8 cellular contexts compared by ENCODE assay signal in the genomic region with DNA sequence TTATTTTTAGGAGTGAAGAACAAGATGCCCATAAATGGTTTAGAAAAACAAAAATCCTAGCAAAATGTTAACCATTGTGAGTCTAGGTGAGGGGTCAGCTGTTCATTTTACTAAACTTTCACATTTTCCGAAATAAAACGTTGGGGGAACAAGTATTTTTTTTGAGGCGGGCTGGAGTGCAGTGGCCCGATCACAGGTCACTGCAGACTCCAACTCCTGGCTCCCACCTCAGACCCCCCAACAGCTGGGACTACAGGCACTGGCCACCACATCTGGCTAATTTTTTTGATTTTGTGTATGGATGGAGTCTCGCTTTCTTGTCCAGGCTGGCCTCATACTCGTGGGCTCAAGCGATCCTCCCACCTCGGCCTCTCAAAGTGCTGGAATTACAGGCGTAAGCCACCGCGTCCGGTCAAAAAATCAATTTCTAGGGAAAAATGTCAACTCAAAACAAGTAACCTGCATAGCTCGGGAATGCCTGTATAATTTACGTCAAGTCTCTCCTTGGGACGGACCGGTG. TPM values are rescaled to one million over a fixed set of nuclear protein-coding genes. Genes with fewer than 3 reads are reported as not detected.
A peak's percentile ranks its signal among the peaks of the same experiment; 100 is the strongest.
DNase-seq lines count a peak whose midpoint lies in the region; ATAC-seq and TF ChIP-seq lines count a peak whose summit lies in the region.

No MANE protein-coding gene starts in this region.

- peak overlapping the region; percentile 85 for H3K9ac ChIP-seq in adipocyte (ENCODE audit: low read length)
- H3K9ac ChIP-seq in liver (ENCODE audit: low read depth in 1 of 2, low read length in 2 of 2), result peak overlapping the region in 1 of 2 donors; percentile 90

- H3K27me3 Mint-ChIP-seq in CD14-positive monocyte (ENCODE audit: low read depth in 3 of 3), result peaks cover 0 to 6% (median 0%) of the 10 kb centered on the region in 3 donors

- H3K9me3 ChIP-seq in adipocyte (ENCODE audit: control insufficient read depth, low read length) (no peaks in the 10 kb centered on the region), liver (ENCODE audit: control insufficient read depth in 4 of 4, low read length in 3 of 4) (no peaks in the 10 kb centered on the region)

- DNase-seq in CD14-positive monocyte (ENCODE audit: low spot score), result no peak
- DNase-seq in adipocyte (ENCODE audit: low read depth), result no peak
- DNase-seq in occipital lobe (lab: John Stamatoyannopoulos, UW), result no peak
- no peak for DNase-seq in GM19240 (ENCODE audit: insufficient read length, low spot score)

- peaks cover 13% of the 10 kb centered on the region for H3K4me1 Mint-ChIP-seq in CD14-positive monocyte

- H3K27me3 ChIP-seq in adipocyte (replicated peaks; ENCODE audit: control insufficient read depth, insufficient read depth, low read length) (no peaks in the 10 kb centered on the region), liver (ENCODE audit: control insufficient read depth in 4 of 4, insufficient read depth in 4 of 4, low read length in 3 of 4) (no peaks in the 10 kb centered on the region)

- peaks cover 0 to 22% (median 7%) of the 10 kb centered on the region in 7 donors for H3K9me3 Mint-ChIP-seq in CD14-positive monocyte

- peak overlapping the region; percentile 96 to 99 (median 97) for H3K27ac Mint-ChIP-seq in CD14-positive monocyte

- H3K4me3 Mint-ChIP-seq in CD14-positive monocyte, result peak overlapping the region; percentile 80 to 96

- TF ChIP-seq CTCF in CD14-positive monocyte (IDR thresholded peaks at IDR 0.05), result no peak
- no peak for TF ChIP-seq CTCF in liver (IDR thresholded peaks at IDR 0.05; ENCODE audit: low read depth, low read length, missing input control)

- H3K4me3 ChIP-seq in adipocyte (ENCODE audit: low read length), result peak overlapping the region; percentile 76
- H3K4me3 ChIP-seq in liver (ENCODE audit: low read depth in 1 of 3, low read length in 3 of 3), result peak overlapping the region; percentile 56 to 85 (median 64)
- peak overlapping the region; percentile 39 for H3K4me3 ChIP-seq in urinary bladder (ENCODE audit: low read depth, low read length)

- no peak for TF ChIP-seq RAD21 in liver (IDR thresholded peaks at IDR 0.05)

- 1% methylated on average over 16 of the region's 16 CpGs for WGBS in liver
- 4% methylated on average over 16 of the region's 16 CpGs for WGBS in urinary bladder

- intact Hi-C loops in CD14-positive monocyte (cut with micrococcal nuclease), result no loop called here

- H3K27ac ChIP-seq in liver (ENCODE audit: low read depth in 1 of 2, low read length in 2 of 2), result peak overlapping the region; percentile 77 to 90
- H3K27ac ChIP-seq in urinary bladder (ENCODE audit: low read depth), result peak overlapping the region; percentile 41

- peaks cover 6% of the 10 kb centered on the region for H3K4me1 ChIP-seq in adipocyte (ENCODE audit: control insufficient read depth, insufficient read depth, low read length)
- peaks cover 2 to 14% (median 9%) of the 10 kb centered on the region in 4 donors for H3K4me1 ChIP-seq in liver (ENCODE audit: control insufficient read depth in 4 of 4, insufficient read depth in 4 of 4, low read length in 3 of 4)
- H3K4me1 ChIP-seq in urinary bladder (ENCODE audit: insufficient read depth), result no peaks in the 10 kb centered on the region

- ATAC-seq in HG02798 (IDR thresholded peaks at IDR 0.05; ENCODE audit: poor library complexity, unreplicated experiment) (peak; percentile 8), GM18520 (IDR thresholded peaks at IDR 0.05; ENCODE audit: unreplicated experiment) (no peak)

- H3K36me3 Mint-ChIP-seq in CD14-positive monocyte, result peaks cover 4 to 12% of the 10 kb centered on the region in 2 donors

- H3K36me3 ChIP-seq in adipocyte (ENCODE audit: control insufficient read depth, insufficient read depth, low read length, severe bottlenecking) (peaks cover 6% of the 10 kb centered on the region), liver (ENCODE audit: control insufficient read depth in 4 of 4, insufficient read depth in 3 of 4, low read depth in 1 of 4, low read length in 3 of 4) (peaks cover 0 to 4% (median 2%) of the 10 kb centered on the region in 4 donors), urinary bladder (ENCODE audit: insufficient read depth) (peaks cover 1% of the 10 kb centered on the region)

TF ChIP-seq in liver, 16 proteins besides CTCF, POLR2A, EP300 and RAD21:
- TF ChIP-seq TAF1 (conservative IDR thresholded peaks at IDR 0.05), result no peak
- no peak for TF ChIP-seq FOXA1 (IDR thresholded peaks at IDR 0.05)
- no peak for TF ChIP-seq NR2F2 (IDR thresholded peaks at IDR 0.05)
- no peak for TF ChIP-seq HNF4G (IDR thresholded peaks at IDR 0.05)
- no peak for TF ChIP-seq SP1 (IDR thresholded peaks at IDR 0.05)
- TF ChIP-seq, protein P1, sequence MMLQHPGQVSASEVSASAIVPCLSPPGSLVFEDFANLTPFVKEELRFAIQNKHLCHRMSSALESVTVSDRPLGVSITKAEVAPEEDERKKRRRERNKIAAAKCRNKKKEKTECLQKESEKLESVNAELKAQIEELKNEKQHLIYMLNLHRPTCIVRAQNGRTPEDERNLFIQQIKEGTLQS (IDR thresholded peaks at IDR 0.05), result no peak
- no peak for TF ChIP-seq JUND (IDR thresholded peaks at IDR 0.05)

RNA-seq across cellular contexts. Expression of gene TAF1, which starts 0.7 kb away (rescaled TPM):
- polyA plus RNA-seq in CD14-positive monocyte, result 1 to 10 TPM; 4.0 to 5.2 TPM
- 10 to 100 TPM; 25.3 to 37.7 TPM for total RNA-seq in liver
- 1 to 10 TPM; 2.8 to 4.0 TPM for polyA plus RNA-seq in liver
- 54.1 TPM for total RNA-seq in urinary bladder
- polyA plus RNA-seq in urinary bladder, result 21.4 TPM
- total RNA-seq in occipital lobe, result 56.9 TPM
